ENCODE assay signal across 24 cellular contexts in genomic region chr12:122187466-122187865, GRCh38. TPM values are rescaled to one million over a fixed set of nuclear protein-coding genes. Genes with fewer than 3 reads are reported as not detected.
DNase-seq lines count a peak whose midpoint lies in the region; ATAC-seq, FAIRE-seq and TF ChIP-seq lines count a peak whose summit lies in the region.
"Had no signal": no experiment of that assay in that cellular context is flagged by ENCODE, and none has a peak within 500 bp of the region (broad histone marks: within the 10 kb centered on the region; RNA-seq: fewer than 3 reads in every experiment).

No MANE protein-coding gene starts in this region.

- H3K9me3 ChIP-seq in SJCRH30 (replicated peaks) (no peaks in the 10 kb centered on the region), endodermal cell (ENCODE audit: control insufficient read depth, low read length) (no peaks in the 10 kb centered on the region), kidney (ENCODE audit: control insufficient read depth in 1 of 2, low read length in 2 of 2) (no peaks in the 10 kb centered on the region)
- H3K9me3 ChIP-seq: A549, Caco-2, HAP-1 had no signal

- no peak for FAIRE-seq in kidney (lab: Jason Lieb, UNC)
- FAIRE-seq: A549, GM12891, GM18507 had no signal

- H3K36me3 ChIP-seq in SJCRH30, result no peaks in the 10 kb centered on the region
- H3K36me3 ChIP-seq in endodermal cell (ENCODE audit: control insufficient read depth, insufficient read depth, low read length), result no peaks in the 10 kb centered on the region
- no peaks in the 10 kb centered on the region for H3K36me3 ChIP-seq in kidney (ENCODE audit: control insufficient read depth in 1 of 2, insufficient read depth in 2 of 2, low read length in 2 of 2)
- H3K36me3 ChIP-seq: HAP-1 had no signal

- H3K27ac ChIP-seq in SJCRH30 (no peak overlapping the region), endodermal cell (ENCODE audit: low read depth, low read length) (no peak overlapping the region), kidney (ENCODE audit: low read depth in 2 of 2, low read length in 2 of 2) (no peak overlapping the region)
- H3K27ac ChIP-seq: 22Rv1, A549 had no signal

- H3K27me3 ChIP-seq in SJCRH30, result no peaks in the 10 kb centered on the region
- H3K27me3 ChIP-seq in endodermal cell (ENCODE audit: control insufficient read depth, insufficient read depth, low read length, poor library complexity, severe bottlenecking), result peaks cover 12% of the 10 kb centered on the region

- TF ChIP-seq CTCF in endodermal cell (conservative IDR thresholded peaks at IDR 0.05) (no peak), kidney (IDR thresholded peaks at IDR 0.05; ENCODE audit: borderline replicate concordance, extremely low read depth, insufficient read depth) (no peak)

- ATAC-seq in HG03108 (IDR thresholded peaks at IDR 0.05; ENCODE audit: unreplicated experiment) (no peak), left ventricle myocardium superior (no peak)
- ATAC-seq: A549 had no signal

- H3K27ac Mint-ChIP-seq in endodermal cell, result no peak overlapping the region
- H3K27ac Mint-ChIP-seq: CD4-positive, alpha-beta memory T cell; HFFc6 had no signal

- 89 to 100% methylated on average over 5 to 12 of the region's 12 CpGs for WGBS in endodermal cell (ENCODE audit: insufficient coverage in 1 of 2, insufficient read length in 1 of 2), 2 experiments

- H3K9ac ChIP-seq in endodermal cell (ENCODE audit: extremely low read depth, low read length, poor library complexity, severe bottlenecking) (no peak overlapping the region), kidney (ENCODE audit: low read length in 2 of 2) (no peak overlapping the region)

- peaks cover 12% of the 10 kb centered on the region for H3K4me1 ChIP-seq in SJCRH30
- H3K4me1 ChIP-seq in endodermal cell (ENCODE audit: control insufficient read depth, insufficient read depth, low read length), result no peaks in the 10 kb centered on the region
- no peaks in the 10 kb centered on the region for H3K4me1 ChIP-seq in kidney (ENCODE audit: control insufficient read depth in 1 of 2, insufficient read depth in 1 of 2, low read depth in 1 of 2, low read length in 2 of 2)
- H3K4me1 ChIP-seq: A549, Caco-2, HAP-1 had no signal

- peak overlapping the region; percentile 7; the same call in 1 of the 2 replicates for H3K4me3 ChIP-seq in SJCRH30
- H3K4me3 ChIP-seq in endodermal cell (ENCODE audit: low read length), result no peak overlapping the region
- no peak overlapping the region for H3K4me3 ChIP-seq in kidney (ENCODE audit: low read length in 2 of 2)
- H3K4me3 ChIP-seq: A549, HAP-1 had no signal

- peak; percentile 19 for DNase-seq in NCI-H82 (lab: John Stamatoyannopoulos, UW)
- DNase-seq in NCI-H82 treated with DMSO at 0.1 percent for 48 hours (lab: John Stamatoyannopoulos, UW; ENCODE audit: unreplicated experiment), result no peak
- peak; percentile 19 to 49 for DNase-seq in SJCRH30
- DNase-seq in endodermal cell, result peak; percentile 55
- no peak for DNase-seq in DMS 273 (lab: John Stamatoyannopoulos, UW; ENCODE audit: unreplicated experiment)
- DNase-seq in left ventricle myocardium superior, result no peak
- DNase-seq in kidney, result no peak
- DNase-seq: ACHN; C1 segment of cervical spinal cord; Caco-2; CD4-positive, alpha-beta memory T cell; DMS 273 treated with DMSO at 0.1 percent for 48 hours; DMS79; GF-D8; GOT3; HFFc6 had no signal

- H3K9me3 Mint-ChIP-seq in endodermal cell, result no peaks in the 10 kb centered on the region
- H3K9me3 Mint-ChIP-seq: CD4-positive, alpha-beta memory T cell; HFFc6 had no signal

- H3K4me1 Mint-ChIP-seq in endodermal cell, result no peaks in the 10 kb centered on the region

- peaks cover 18% of the 10 kb centered on the region for H3K27me3 Mint-ChIP-seq in endodermal cell (ENCODE audit: insufficient read depth)

- H3K36me3 Mint-ChIP-seq in endodermal cell (ENCODE audit: low read depth), result no peaks in the 10 kb centered on the region
- H3K36me3 Mint-ChIP-seq: CD4-positive, alpha-beta memory T cell had no signal

- H3K4me3 Mint-ChIP-seq in endodermal cell, result no peak overlapping the region
- H3K4me3 Mint-ChIP-seq: CD4-positive, alpha-beta memory T cell; HFFc6 had no signal

- intact Hi-C loops in left ventricle myocardium superior (cut with micrococcal nuclease), result no loop called here
- intact Hi-C loops in kidney (cut with DNase I), result no loop called here

RNA-seq across cellular contexts. Expression of gene LRRC43, which starts 4.5 kb away (rescaled TPM):
- 0.61 and 0.79 TPM in 2 replicates for total RNA-seq in SJCRH30 (2014; rRNA removed; shearing (Covaris generic))
- total RNA-seq in endodermal cell (1 to 10 TPM; 1.5 to 2.4 TPM), left ventricle myocardium superior (1.4 TPM), kidney (4.8 TPM)
- polyA plus RNA-seq in endodermal cell (2013, experiment 1 of 2), result 1.2 TPM
- 0.79 TPM for polyA plus RNA-seq in endodermal cell (2013, experiment 2 of 2)
- polyA plus RNA-seq in kidney (ENCODE audit: insufficient read depth, low read depth, low replicate concordance), result 7.9 TPM
- total RNA-seq: CD4-positive, alpha-beta memory T cell; G401; HFFc6 had no signal
- polyA plus RNA-seq: CD4-positive, alpha-beta memory T cell had no signal

RNA-seq across cellular contexts. Expression of gene IL31, which starts 13.4 kb away (rescaled TPM):
- not detected in 2 replicates for total RNA-seq in SJCRH30 (2014; rRNA removed; shearing (Covaris generic))
- not detected for total RNA-seq in endodermal cell
- not detected for polyA plus RNA-seq in endodermal cell (2013, experiment 1 of 2)
- not detected for polyA plus RNA-seq in endodermal cell (2013, experiment 2 of 2)
- total RNA-seq in left ventricle myocardium superior, result not detected
- total RNA-seq in kidney, result not detected
- not detected for polyA plus RNA-seq in kidney (ENCODE audit: insufficient read depth, low read depth, low replicate concordance)
- total RNA-seq: Caco-2; CD4-positive, alpha-beta memory T cell; G401; HFFc6 had no signal
- polyA plus RNA-seq: A549; BJ; CD4-positive, alpha-beta memory T cell had no signal

RNA-seq across cellular contexts. Expression of gene B3GNT4, which starts 16.0 kb away (rescaled TPM):
- 0.26 TPM in 1 of 2 replicates, not detected in the other for total RNA-seq in SJCRH30 (2014; rRNA removed; shearing (Covaris generic))
- total RNA-seq in endodermal cell (1 to 10 TPM; 1.6 to 1.8 TPM), left ventricle myocardium superior (not detected), kidney (0.35 TPM)
- polyA plus RNA-seq in endodermal cell (2013, experiment 1 of 2), result 1.4 TPM
- polyA plus RNA-seq in endodermal cell (2013, experiment 2 of 2), result 0.41 TPM
- polyA plus RNA-seq in kidney (ENCODE audit: insufficient read depth, low read depth, low replicate concordance), result 8.0 TPM

RNA-seq across cellular contexts. Expression of gene DIABLO, which starts 38.4 kb away (rescaled TPM):
- 61.6 and 64.0 TPM in 2 replicates for total RNA-seq in SJCRH30 (2014; rRNA removed; shearing (Covaris generic))
- total RNA-seq in endodermal cell, result 10 to 100 TPM; 77.5 to 81.0 TPM
- polyA plus RNA-seq in endodermal cell (2013, experiment 1 of 2), result 77.6 TPM
- 71.8 TPM for polyA plus RNA-seq in endodermal cell (2013, experiment 2 of 2)
- 30.4 TPM for total RNA-seq in left ventricle myocardium superior
- total RNA-seq in kidney, result 43.7 TPM
- polyA plus RNA-seq in kidney (ENCODE audit: insufficient read depth, low read depth, low replicate concordance), result 97.7 TPM

Comparison
In these comparisons a context has a peak if more than half of its experiments do, and no peak if none do; other contexts are left out.
1. DNase-seq: peak in NCI-H82 (single experiment), SJCRH30 (2 of 2) and endodermal cell (single experiment); none in NCI-H82 treated with DMSO at 0.1 percent for 48 hours (single experiment), DMS 273 (single experiment), left ventricle myocardium superior (single experiment) and kidney (single experiment).